In genomic region chr1:199778324-199778955, GRCh38 we compare ENCODE assay signal across 20 cellular contexts.
DNase-seq lines count a peak whose midpoint lies in the region; ATAC-seq and TF ChIP-seq lines count a peak whose summit lies in the region.
"Had no signal": no experiment of that assay in that cellular context is flagged by ENCODE, and none has a peak within 500 bp of the region (broad histone marks: within the 10 kb centered on the region; RNA-seq: fewer than 3 reads in every experiment).

No MANE protein-coding gene starts in this region.

- H3K4me3 Mint-ChIP-seq in activated T-cell treated with anti-CD3 and anti-CD28 coated beads, Interleukin-2, amount 50 U/mL, for 72 hours, result no peak overlapping the region
- H3K4me3 Mint-ChIP-seq: activated CD4-positive, alpha-beta memory T cell treated with anti-CD3 and anti-CD28 coated beads for 36 hours; GM23338; natural killer cell treated with Interleukin-12 subunit alpha and Interleukin-12 subunit beta and Interleukin-15 and Interleukin-18, amount 100 ng/mL, for 72 hours; T-helper 2 cell treated with Interferon-gamma antibody and Interleukin-4, amounts not matched to agents 5 μg/mL and 100 μg/mL, for 36 hours had no signal

- no peak for TF ChIP-seq CTCF in mucosa of descending colon (IDR thresholded peaks at IDR 0.05)

- no peaks in the 10 kb centered on the region for H3K4me1 Mint-ChIP-seq in activated T-cell treated with anti-CD3 and anti-CD28 coated beads, Interleukin-2, amount 50 U/mL, for 72 hours (ENCODE audit: low read depth)

- DNase-seq in DMS53 treated with DMSO at 0.1 percent for 48 hours (lab: John Stamatoyannopoulos, UW; ENCODE audit: unreplicated experiment) (peak; percentile 86), LoVo (ENCODE audit: low spot score) (peak; percentile 79), SK-N-DZ (ENCODE audit: low spot score) (peak; percentile 12), mucosa of descending colon (peak in 1 of 3 donors; percentile 9), Right ventricle myocardium superior (no peak), putamen (ENCODE audit: low spot score) (no peak)
- DNase-seq in activated T-cell treated with anti-CD3 and anti-CD28 coated beads, Interleukin-2, amount 50 U/mL, for 72 hours, result no peak
- DNase-seq: activated CD4-positive, alpha-beta memory T cell treated with anti-CD3 and anti-CD28 coated beads for 36 hours; amygdala; cortex of kidney; left ventricle myocardium superior; NCI-H524; right lobe of liver; stimulated activated CD4-positive, alpha-beta T cell treated with anti-CD3 and anti-CD28 coated beads, Interleukin-4, amount 100 ng/mL, for 1 hour; upper lobe of right lung had no signal

- no peaks in the 10 kb centered on the region for H3K36me3 Mint-ChIP-seq in activated T-cell treated with anti-CD3 and anti-CD28 coated beads, Interleukin-2, amount 50 U/mL, for 72 hours (ENCODE audit: insufficient read depth in 2 of 2)
- H3K36me3 Mint-ChIP-seq: activated CD4-positive, alpha-beta memory T cell treated with anti-CD3 and anti-CD28 coated beads for 36 hours; natural killer cell treated with Interleukin-12 subunit alpha and Interleukin-12 subunit beta and Interleukin-15 and Interleukin-18, amount 100 ng/mL, for 72 hours had no signal

- no peak overlapping the region for H3K4me3 ChIP-seq in mucosa of descending colon
- H3K4me3 ChIP-seq: BLaER1 treated with 17β-estradiol and CSF1 and Interleukin-3, amounts not matched to agents 10 nM and 100 nM; GM23338; right lobe of liver; upper lobe of right lung had no signal

- intact Hi-C loops in mucosa of descending colon (cut with DNase I, micrococcal nuclease), result no loop called here
- intact Hi-C loops in Right ventricle myocardium superior (cut with DNase I), result no loop called here

- H3K27me3 Mint-ChIP-seq in activated T-cell treated with anti-CD3 and anti-CD28 coated beads, Interleukin-2, amount 50 U/mL, for 72 hours (ENCODE audit: low read depth), result peaks cover 4% of the 10 kb centered on the region

- peak; percentile 76 for ATAC-seq in mucosa of descending colon
- ATAC-seq in GM21390 (IDR thresholded peaks at IDR 0.05; ENCODE audit: unreplicated experiment), result no peak
- no peak for ATAC-seq in Right ventricle myocardium superior (ENCODE audit: poor library complexity)
- ATAC-seq in activated T-cell treated with anti-CD3 and anti-CD28 coated beads, Interleukin-2, amount 50 U/mL, for 72 hours (replicated peaks in 1 of 2), result no peak
- ATAC-seq: GM23338; left ventricle myocardium superior; natural killer cell treated with Interleukin-12 subunit alpha and Interleukin-12 subunit beta and Interleukin-15 and Interleukin-18, amount 100 ng/mL, for 72 hours; right lobe of liver; upper lobe of right lung had no signal

- no peaks in the 10 kb centered on the region for H3K36me3 ChIP-seq in mucosa of descending colon (ENCODE audit: low read depth)
- H3K36me3 ChIP-seq: BLaER1 treated with 17β-estradiol and CSF1 and Interleukin-3, amounts not matched to agents 10 nM and 100 nM; right lobe of liver; upper lobe of right lung had no signal

- no peaks in the 10 kb centered on the region for H3K9me3 ChIP-seq in mucosa of descending colon
- H3K9me3 ChIP-seq: BLaER1 treated with 17β-estradiol and CSF1 and Interleukin-3, amounts not matched to agents 10 nM and 100 nM; right lobe of liver; upper lobe of right lung had no signal

- no peaks in the 10 kb centered on the region for H3K9me3 Mint-ChIP-seq in activated T-cell treated with anti-CD3 and anti-CD28 coated beads, Interleukin-2, amount 50 U/mL, for 72 hours
- H3K9me3 Mint-ChIP-seq: activated CD4-positive, alpha-beta memory T cell treated with anti-CD3 and anti-CD28 coated beads for 36 hours; GM23338; natural killer cell treated with Interleukin-12 subunit alpha and Interleukin-12 subunit beta and Interleukin-15 and Interleukin-18, amount 100 ng/mL, for 72 hours; T-helper 2 cell treated with Interferon-gamma antibody and Interleukin-4, amounts not matched to agents 5 μg/mL and 100 μg/mL, for 36 hours had no signal

- H3K27ac Mint-ChIP-seq in activated T-cell treated with anti-CD3 and anti-CD28 coated beads, Interleukin-2, amount 50 U/mL, for 72 hours, result no peak overlapping the region
- H3K27ac Mint-ChIP-seq: activated CD4-positive, alpha-beta memory T cell treated with anti-CD3 and anti-CD28 coated beads for 36 hours; GM23338; natural killer cell treated with Interleukin-12 subunit alpha and Interleukin-12 subunit beta and Interleukin-15 and Interleukin-18, amount 100 ng/mL, for 72 hours; T-helper 2 cell treated with Interferon-gamma antibody and Interleukin-4, amounts not matched to agents 5 μg/mL and 100 μg/mL, for 36 hours had no signal

- no peaks in the 10 kb centered on the region for H3K4me1 ChIP-seq in mucosa of descending colon (ENCODE audit: low read depth)
- H3K4me1 ChIP-seq: right lobe of liver, upper lobe of right lung had no signal

Comparison
In these comparisons a context has a peak if more than half of its experiments do, and no peak if none do; other contexts are left out.
1. DNase-seq: peak in DMS53 treated with DMSO at 0.1 percent for 48 hours (single experiment), LoVo (single experiment) and SK-N-DZ (single experiment); none in Right ventricle myocardium superior (single experiment), activated T-cell treated with anti-CD3 and anti-CD28 coated beads, Interleukin-2, amount 50 U/mL, for 72 hours (0 of 2) and putamen (single experiment).